1 cellular context compared by ENCODE assay signal in the genomic region with DNA sequence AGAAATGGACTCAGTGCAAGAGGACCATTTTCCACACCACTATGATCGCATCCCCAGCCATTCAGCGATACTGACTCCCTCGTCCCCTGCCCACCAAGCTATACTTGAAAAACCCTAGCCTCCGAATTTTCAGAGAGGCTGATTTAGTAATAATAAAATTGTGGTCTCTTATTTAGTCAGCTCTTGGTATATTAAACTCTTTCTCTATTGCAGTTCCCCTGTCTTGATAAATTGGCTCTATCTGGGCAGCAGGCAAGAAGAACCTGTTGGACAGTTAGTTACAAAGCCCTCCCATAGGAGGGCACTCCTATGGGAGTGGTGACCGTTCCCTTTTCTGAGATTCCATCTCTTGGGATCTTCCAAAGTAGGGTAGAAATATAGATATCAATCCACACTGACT.
TF ChIP-seq lines count a peak whose summit lies in the region.

No MANE protein-coding gene starts in this region.

TF ChIP-seq in K562, 482 proteins besides CTCF, POLR2A, EP300 and RAD21:
- TF ChIP-seq CBX3 (IDR thresholded peaks at IDR 0.05; ENCODE audit: borderline replicate concordance in 1 of 2, low read length in 2 of 2) (0 out of 3 replicates have a peak, but pooled peaks of 1 of the 2 experiments have one; percentile 29), TRIM28 (IDR thresholded peaks at IDR 0.05) (peak; percentile 51; the same call in 1 of the 2 replicates), PHB2 (IDR thresholded peaks at IDR 0.05; ENCODE audit: low read depth) (no peak), MECOM (CRISPR knock-in tag; IDR thresholded peaks at IDR 0.05) (no peak), POLR2G (IDR thresholded peaks at IDR 0.05; ENCODE audit: low read depth, low read length) (no peak), CBX5 (IDR thresholded peaks at IDR 0.05; ENCODE audit: borderline replicate concordance, low read depth) (0 out of 2 replicates have a peak, but pooled peaks have one; percentile 52), BACH1 (tag; IDR thresholded peaks at IDR 0.05) (no peak), RBM14 (IDR thresholded peaks at IDR 0.05; ENCODE audit: borderline replicate concordance, insufficient read depth, low read depth, low read length) (no peak), ZNF431 (CRISPR knock-in tag; IDR thresholded peaks at IDR 0.05) (no peak)
- TF ChIP-seq, protein P1, sequence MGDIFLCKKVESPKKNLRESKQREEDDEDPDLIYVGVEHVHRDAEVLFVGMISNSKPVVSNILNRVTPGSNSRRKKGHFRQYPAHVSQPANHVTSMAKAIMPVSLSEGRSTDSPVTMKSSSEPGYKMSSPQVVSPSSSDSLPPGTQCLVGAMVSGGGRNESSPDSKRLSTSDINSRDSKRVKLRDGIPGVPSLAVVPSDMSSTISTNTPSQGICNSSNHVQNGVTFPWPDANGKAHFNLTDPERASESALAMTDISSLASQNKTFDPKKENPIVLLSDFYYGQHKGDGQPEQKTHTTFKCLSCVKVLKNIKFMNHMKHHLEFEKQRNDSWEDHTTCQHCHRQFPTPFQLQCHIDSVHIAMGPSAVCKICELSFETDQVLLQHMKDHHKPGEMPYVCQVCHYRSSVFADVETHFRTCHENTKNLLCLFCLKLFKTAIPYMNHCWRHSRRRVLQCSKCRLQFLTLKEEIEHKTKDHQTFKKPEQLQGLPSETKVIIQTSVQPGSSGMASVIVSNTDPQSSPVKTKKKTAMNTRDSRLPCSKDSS (IDR thresholded peaks at IDR 0.05; ENCODE audit: low read depth, partially characterized antibody) = peak; percentile 74
